ENCODE assay signal across 10 cellular contexts in the genomic region with DNA sequence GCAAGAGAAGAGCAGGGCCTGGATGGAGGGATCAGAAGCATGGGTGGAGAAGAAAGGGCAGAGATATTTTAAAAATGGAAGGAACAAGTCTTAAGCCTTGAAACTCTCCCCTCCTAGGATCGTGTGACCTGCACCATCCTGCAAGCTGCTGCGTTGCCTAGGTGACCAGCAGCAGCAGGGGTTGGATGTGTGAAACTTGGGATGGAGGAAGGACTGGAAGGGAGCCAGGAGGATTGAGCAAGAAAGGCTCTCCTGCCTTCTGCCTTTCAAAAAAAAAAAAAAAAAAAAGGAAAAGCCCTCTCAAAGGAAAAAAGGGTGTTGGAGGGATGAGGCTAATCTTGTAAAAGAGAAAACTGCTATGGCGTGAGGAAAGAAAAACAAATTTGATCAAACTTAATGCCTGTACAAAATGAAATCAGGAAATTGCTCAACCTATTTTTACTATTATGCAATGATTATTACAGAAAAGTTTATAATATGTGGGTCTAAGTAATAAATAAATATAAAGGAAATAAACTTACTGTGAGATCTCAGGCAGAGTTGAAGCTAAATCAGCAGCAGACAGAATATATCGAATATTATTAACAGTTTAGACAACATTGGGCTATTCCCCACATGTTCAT.
DNase-seq lines count a peak whose midpoint lies in the region; TF ChIP-seq lines count a peak whose summit lies in the region.
"Had no signal": no experiment of that assay in that cellular context is flagged by ENCODE, and none has a peak within 500 bp of the region (broad histone marks: within the 10 kb centered on the region; RNA-seq: fewer than 3 reads in every experiment).

No MANE protein-coding gene starts in this region.

- no peaks in the 10 kb centered on the region for H3K27me3 Mint-ChIP-seq in chondrocyte (ENCODE audit: low read depth)
- H3K27me3 Mint-ChIP-seq: activated CD4-positive, alpha-beta memory T cell treated with anti-CD3 and anti-CD28 coated beads, Interleukin-2, amount 10 ng/mL, durations not matched to agents 7 days and 5 days had no signal

- H3K4me1 Mint-ChIP-seq in chondrocyte (ENCODE audit: low read depth), result peaks cover 3% of the 10 kb centered on the region
- H3K4me1 Mint-ChIP-seq: activated CD4-positive, alpha-beta memory T cell treated with anti-CD3 and anti-CD28 coated beads, Interleukin-2, amount 10 ng/mL, durations not matched to agents 7 days and 5 days; IgD-negative memory B cell had no signal

- H3K27ac Mint-ChIP-seq in chondrocyte (ENCODE audit: unreplicated experiment), result no peak overlapping the region
- H3K27ac Mint-ChIP-seq: activated CD4-positive, alpha-beta memory T cell treated with anti-CD3 and anti-CD28 coated beads, Interleukin-2, amount 10 ng/mL, durations not matched to agents 7 days and 5 days; IgD-negative memory B cell had no signal

- peaks cover 3% of the 10 kb centered on the region for H3K36me3 Mint-ChIP-seq in chondrocyte (ENCODE audit: low read depth)
- H3K36me3 Mint-ChIP-seq: IgD-negative memory B cell had no signal

- DNase-seq in EL (peak; percentile 49), NCI-H524 treated with DMSO at 0.1 percent for 48 hours (lab: John Stamatoyannopoulos, UW) (peak; percentile 31), glomerular visceral epithelial cell (ENCODE audit: extremely low spot score) (peak; percentile 31), putamen (ENCODE audit: low spot score) (peak; percentile 19), SKM-1 treated with dmso at 0.1 percent for 144 hours (lab: John Stamatoyannopoulos, UW; ENCODE audit: unreplicated experiment) (no peak), chondrocyte (ENCODE audit: low spot score) (no peak)
- DNase-seq in stimulated activated CD4-positive, alpha-beta T cell treated with anti-CD3 and anti-CD28 coated beads, Interleukin-1b, Interleukin-23, amount 100 ng/mL, for 48 hours, result no peak
- no peak for DNase-seq in activated CD8-positive, alpha-beta memory T cell treated with anti-CD3 and anti-CD28 coated beads for 24 hours
- DNase-seq: activated CD4-positive, alpha-beta memory T cell treated with anti-CD3 and anti-CD28 coated beads, Interleukin-2, amount 10 ng/mL, durations not matched to agents 7 days and 5 days had no signal

- H3K4me3 Mint-ChIP-seq in chondrocyte (ENCODE audit: unreplicated experiment), result no peak overlapping the region
- H3K4me3 Mint-ChIP-seq: activated CD4-positive, alpha-beta memory T cell treated with anti-CD3 and anti-CD28 coated beads, Interleukin-2, amount 10 ng/mL, durations not matched to agents 7 days and 5 days; IgD-negative memory B cell had no signal

- H3K9me3 Mint-ChIP-seq in chondrocyte (ENCODE audit: low read depth), result no peaks in the 10 kb centered on the region
- H3K9me3 Mint-ChIP-seq: activated CD4-positive, alpha-beta memory T cell treated with anti-CD3 and anti-CD28 coated beads, Interleukin-2, amount 10 ng/mL, durations not matched to agents 7 days and 5 days; IgD-negative memory B cell had no signal

- no peak for TF ChIP-seq CTCF in chondrocyte (IDR thresholded peaks at IDR 0.05)

Comparison
In these comparisons a context has a peak if more than half of its experiments do, and no peak if none do; other contexts are left out.
1. DNase-seq: peak in EL (single experiment), NCI-H524 treated with DMSO at 0.1 percent for 48 hours (single experiment), glomerular visceral epithelial cell (single experiment) and putamen (single experiment); none in stimulated activated CD4-positive, alpha-beta T cell treated with anti-CD3 and anti-CD28 coated beads, Interleukin-1b, Interleukin-23, amount 100 ng/mL, for 48 hours (single experiment), SKM-1 treated with dmso at 0.1 percent for 144 hours (single experiment), activated CD8-positive, alpha-beta memory T cell treated with anti-CD3 and anti-CD28 coated beads for 24 hours (single experiment) and chondrocyte (single experiment).